Comparison of ENCODE assay signal across 8 cellular contexts in genomic region chr2:233409286-233409991, GRCh38. TPM values are rescaled to one million over a fixed set of nuclear protein-coding genes. Genes with fewer than 3 reads are reported as not detected.
DNase-seq lines count a peak whose midpoint lies in the region; ATAC-seq and TF ChIP-seq lines count a peak whose summit lies in the region.

No MANE protein-coding gene starts in this region.

- H3K27ac ChIP-seq in HEK293 (ENCODE audit: extremely low read depth, low read depth, low read length), result no peak overlapping the region
- no peak overlapping the region for H3K27ac ChIP-seq in mammary epithelial cell (ENCODE audit: insufficient read depth, low read depth, low read length)

- no peaks in the 10 kb centered on the region for H3K27me3 Mint-ChIP-seq in activated B cell treated with CpG ODN at 0.5 μM for 24 hours

- TF ChIP-seq CTCF in HEK293 (tag by site-specific recombination; IDR thresholded peaks at IDR 0.05), result no peak
- TF ChIP-seq CTCF in activated B cell treated with CpG ODN at 0.5 μM for 24 hours (IDR thresholded peaks at IDR 0.05), result no peak
- TF ChIP-seq CTCF in mammary epithelial cell (conservative IDR thresholded peaks at IDR 0.05 in 1 of 2, IDR thresholded peaks at IDR 0.05 in 1 of 2; ENCODE audit: extremely low read depth in 1 of 2, insufficient read depth in 1 of 2, low read depth in 1 of 2, low read length in 2 of 2), result no peak

- H3K36me3 Mint-ChIP-seq in activated B cell treated with CpG ODN at 0.5 μM for 24 hours (ENCODE audit: low read depth), result peaks cover 54% of the 10 kb centered on the region
- H3K36me3 Mint-ChIP-seq in stimulated activated effector memory CD8-positive, alpha-beta T cell treated with anti-CD3 and anti-CD28 coated beads, Interleukin-12 subunit alpha, Interleukin-12 subunit beta, amount 100 ng/mL, for 72 hours, result peaks cover 24% of the 10 kb centered on the region

- 93% methylated on average over 5 of the region's 6 CpGs for WGBS in mammary epithelial cell (ENCODE audit: low coverage, missing lambda C conversion rate)

- DNase-seq in activated B cell treated with CpG ODN at 0.5 μM for 24 hours (no peak), left ventricle myocardium superior (peak; percentile 53), NAMALWA (ENCODE audit: low spot score) (no peak), mammary epithelial cell (no peak)
- DNase-seq in stimulated activated effector memory CD8-positive, alpha-beta T cell treated with anti-CD3 and anti-CD28 coated beads, Interleukin-12 subunit alpha, Interleukin-12 subunit beta, amount 100 ng/mL, for 72 hours (ENCODE audit: low spot score in 2 of 2), result no peak
- DNase-seq in stimulated activated CD4-positive, alpha-beta T cell treated with anti-CD3 and anti-CD28 coated beads, Interleukin-2, amount 100 ng/mL, for 24 hours, result no peak
- no peak for DNase-seq in effector CD8-positive, alpha-beta T cell (lab: John Stamatoyannopoulos, UW)

- peaks cover 74% of the 10 kb centered on the region for H3K4me1 Mint-ChIP-seq in activated B cell treated with CpG ODN at 0.5 μM for 24 hours
- peaks cover 54% of the 10 kb centered on the region for H3K4me1 Mint-ChIP-seq in stimulated activated effector memory CD8-positive, alpha-beta T cell treated with anti-CD3 and anti-CD28 coated beads, Interleukin-12 subunit alpha, Interleukin-12 subunit beta, amount 100 ng/mL, for 72 hours

- H3K9me3 ChIP-seq in HEK293 (ENCODE audit: control insufficient read depth, insufficient read depth, low read depth, low read length) (no peaks in the 10 kb centered on the region), mammary epithelial cell (replicated peaks; ENCODE audit: insufficient read depth, low read length) (peaks cover 9% of the 10 kb centered on the region)

- H3K4me3 ChIP-seq in HEK293 (ENCODE audit: low read depth, low read length), result no peak overlapping the region
- no peak overlapping the region for H3K4me3 ChIP-seq in mammary epithelial cell (replicated peaks in 1 of 3; ENCODE audit: insufficient read depth in 1 of 3, low read depth in 2 of 3, low read length in 3 of 3)

- H3K4me1 ChIP-seq in HEK293 (ENCODE audit: control insufficient read depth, insufficient read depth, low read length), result peaks cover 9% of the 10 kb centered on the region; the same call in 1 of the 2 replicates
- H3K4me1 ChIP-seq in mammary epithelial cell (ENCODE audit: insufficient read depth, low read length), result peaks cover 14% of the 10 kb centered on the region

- H3K27ac Mint-ChIP-seq in activated B cell treated with CpG ODN at 0.5 μM for 24 hours, result peak overlapping the region; percentile 82
- H3K27ac Mint-ChIP-seq in stimulated activated effector memory CD8-positive, alpha-beta T cell treated with anti-CD3 and anti-CD28 coated beads, Interleukin-12 subunit alpha, Interleukin-12 subunit beta, amount 100 ng/mL, for 72 hours, result peak overlapping the region; percentile 73

- in situ Hi-C loops in mammary epithelial cell (cut with MboI; ENCODE audit: low sequenced_read_pairs in 2 of 2), result no loop called here

- H3K79me2 ChIP-seq in mammary epithelial cell (ENCODE audit: insufficient read depth, low read length), result no peaks in the 10 kb centered on the region

- CTCF ChIA-PET in HEK293 (lab: Yijun Ruan, JAX), result no interaction called here
- CTCF ChIA-PET in activated B cell treated with CpG ODN at 0.5 μM for 24 hours (lab: Charles Lee), result interaction anchor here (11.5 kb wide), 1 partner anchor 35 kb away, joined by 210 read pairs; no protein-coding TSS in a partner anchor
- CTCF ChIA-PET in mammary epithelial cell (lab: Charles Lee; ENCODE audit: low non-redundant PET), result no interaction called here

- H3K36me3 ChIP-seq in HEK293 (ENCODE audit: control insufficient read depth in 2 of 2, insufficient read depth in 1 of 2, low read length in 2 of 2) (peaks cover 0 to 5% of the 10 kb centered on the region in 2 experiments; a peak in 2 of 3 replicates), mammary epithelial cell (ENCODE audit: insufficient read depth, low read length) (no peaks in the 10 kb centered on the region)

- no peaks in the 10 kb centered on the region for H3K27me3 ChIP-seq in mammary epithelial cell (ENCODE audit: insufficient read depth, low read length)

- H3K9me3 Mint-ChIP-seq in activated B cell treated with CpG ODN at 0.5 μM for 24 hours, result peaks cover 2% of the 10 kb centered on the region
- peaks cover 2% of the 10 kb centered on the region for H3K9me3 Mint-ChIP-seq in stimulated activated effector memory CD8-positive, alpha-beta T cell treated with anti-CD3 and anti-CD28 coated beads, Interleukin-12 subunit alpha, Interleukin-12 subunit beta, amount 100 ng/mL, for 72 hours

- POLR2A ChIA-PET in HEK293 (lab: Yijun Ruan, JAX), result no interaction called here
- POLR2A ChIA-PET in activated B cell treated with CpG ODN at 0.5 μM for 24 hours (lab: Charles Lee), result interaction anchor here (0.7 to 2.6 kb wide), 3 partner anchors 10 to 13 kb away, joined by 4 to 19 read pairs (median 8); no protein-coding TSS in a partner anchor

- H3K9ac ChIP-seq in mammary epithelial cell (ENCODE audit: insufficient read depth, low read length), result no peak overlapping the region

- H2AFZ ChIP-seq in mammary epithelial cell (ENCODE audit: low read depth, low read length), result no peak overlapping the region

- dilution Hi-C loops in mammary epithelial cell (cut with HindIII; ENCODE audit: low sequenced_read_pairs), result no loop called here

- no peaks in the 10 kb centered on the region for H4K20me1 ChIP-seq in mammary epithelial cell (ENCODE audit: insufficient read depth, low read length)

- ATAC-seq in activated B cell treated with CpG ODN at 0.5 μM for 24 hours (ENCODE audit: low read depth), result peak; percentile 77
- ATAC-seq in left ventricle myocardium superior, result peak; percentile 55
- ATAC-seq in stimulated activated effector memory CD8-positive, alpha-beta T cell treated with anti-CD3 and anti-CD28 coated beads, Interleukin-12 subunit alpha, Interleukin-12 subunit beta, amount 100 ng/mL, for 72 hours, result peak; percentile 68

- intact Hi-C loops in activated B cell treated with CpG ODN at 0.5 μM for 24 hours (cut with micrococcal nuclease) (loop anchor here (1.0 kb wide), 1 partner anchor 9 kb away; no protein-coding TSS in a partner anchor), left ventricle myocardium superior (cut with micrococcal nuclease) (no loop called here), mammary epithelial cell (cut with micrococcal nuclease) (no loop called here)

- peak overlapping the region; percentile 9 for H3K4me3 Mint-ChIP-seq in activated B cell treated with CpG ODN at 0.5 μM for 24 hours
- H3K4me3 Mint-ChIP-seq in stimulated activated effector memory CD8-positive, alpha-beta T cell treated with anti-CD3 and anti-CD28 coated beads, Interleukin-12 subunit alpha, Interleukin-12 subunit beta, amount 100 ng/mL, for 72 hours, result peak overlapping the region; percentile 44

- H3K4me2 ChIP-seq in mammary epithelial cell (ENCODE audit: insufficient read depth, low read depth, low read length), result no peak overlapping the region

- BruUV-seq in mammary epithelial cell (replicated peaks; lab: Mats Ljungman, UMichigan), result no TSS peak

TF ChIP-seq in HEK293, 187 proteins besides CTCF, POLR2A, EP300 and RAD21:
- 0 out of 2 replicates have a peak, but pooled peaks have one; percentile 12 for TF ChIP-seq EGR2 (tag by site-specific recombination; IDR thresholded peaks at IDR 0.05; ENCODE audit: low read depth)
- TF ChIP-seq ZNF707 (tag by site-specific recombination; IDR thresholded peaks at IDR 0.05), result no peak

RNA-seq across cellular contexts. Expression of gene DGKD, which starts 55.1 kb away (rescaled TPM):
- total RNA-seq in activated B cell treated with CpG ODN at 0.5 μM for 24 hours, result 140 and 188 TPM in 2 replicates
- 27.1 TPM for total RNA-seq in left ventricle myocardium superior
- 10 to 100 TPM in 1 of 2 donors, 1 to 10 TPM in 1; 9.2 to 17.1 TPM for total RNA-seq in mammary epithelial cell
- polyA plus RNA-seq in mammary epithelial cell, result 6.3 TPM
- 55.2 TPM for polyA minus RNA-seq in mammary epithelial cell
